In genomic region chr22:46147061-46147460, GRCh38 we compare ENCODE assay signal across 22 cellular contexts. TPM values are rescaled to one million over a fixed set of nuclear protein-coding genes. Genes with fewer than 3 reads are reported as not detected.
DNase-seq lines count a peak whose midpoint lies in the region; ATAC-seq, FAIRE-seq and TF ChIP-seq lines count a peak whose summit lies in the region.
"Had no signal": no experiment of that assay in that cellular context is flagged by ENCODE, and none has a peak within 500 bp of the region (broad histone marks: within the 10 kb centered on the region; RNA-seq: fewer than 3 reads in every experiment).

No MANE protein-coding gene starts in this region.

- no peaks in the 10 kb centered on the region for H4K20me1 ChIP-seq in keratinocyte (ENCODE audit: control insufficient read depth, extremely low read depth, insufficient read depth, low read length)

- H3K27me3 ChIP-seq in left ventricle myocardium inferior (ENCODE audit: low read depth) (no peaks in the 10 kb centered on the region), right cardiac atrium (ENCODE audit: control insufficient read depth, insufficient read depth) (no peaks in the 10 kb centered on the region), keratinocyte (ENCODE audit: control insufficient read depth, extremely low read depth, insufficient read depth, low read length) (peaks cover 23% of the 10 kb centered on the region), parathyroid adenoma (ENCODE audit: control insufficient read depth, insufficient read depth, low read length) (no peaks in the 10 kb centered on the region)

- no peaks in the 10 kb centered on the region for H3K9me3 ChIP-seq in left ventricle myocardium inferior (replicated peaks)
- no peaks in the 10 kb centered on the region for H3K9me3 ChIP-seq in right cardiac atrium (ENCODE audit: control insufficient read depth, low read length)
- H3K9me3 ChIP-seq in keratinocyte (ENCODE audit: control insufficient read depth, low read depth, low read length): no peaks in the 10 kb centered on the region
- no peaks in the 10 kb centered on the region for H3K9me3 ChIP-seq in parathyroid adenoma (ENCODE audit: control insufficient read depth, low read length)
- H3K9me3 ChIP-seq: Caco-2, MG63 had no signal

- H3K9me3 Mint-ChIP-seq in activated CD4-positive, alpha-beta T cell treated with anti-CD3 and anti-CD28 coated beads, Interleukin-2, amount 10 ng/mL, durations not matched to agents 24 days and 14 days: no peaks in the 10 kb centered on the region
- H3K9me3 Mint-ChIP-seq: GM23338 had no signal

- H3K36me3 ChIP-seq in left ventricle myocardium inferior: no peaks in the 10 kb centered on the region
- H3K36me3 ChIP-seq in keratinocyte (ENCODE audit: control insufficient read depth in 2 of 2, extremely low read depth in 1 of 2, insufficient read depth in 2 of 2, low read length in 2 of 2): no peaks in the 10 kb centered on the region
- no peaks in the 10 kb centered on the region for H3K36me3 ChIP-seq in parathyroid adenoma (ENCODE audit: control insufficient read depth, insufficient read depth, low read length)
- H3K36me3 ChIP-seq: MG63 had no signal

- peaks cover 2% of the 10 kb centered on the region for H3K36me3 Mint-ChIP-seq in activated CD4-positive, alpha-beta T cell treated with anti-CD3 and anti-CD28 coated beads, Interleukin-2, amount 10 ng/mL, durations not matched to agents 24 days and 14 days (ENCODE audit: low read depth)
- H3K36me3 Mint-ChIP-seq: CD14-positive monocyte had no signal

- TF ChIP-seq CTCF in left ventricle myocardium inferior (IDR thresholded peaks at IDR 0.05; ENCODE audit: borderline replicate concordance): no peak
- TF ChIP-seq CTCF in keratinocyte (optimal IDR thresholded peaks at IDR 0.05 in 1 of 3, IDR thresholded peaks at IDR 0.05 in 1 of 3, conservative IDR thresholded peaks at IDR 0.05 in 1 of 3; ENCODE audit: extremely low read depth in 1 of 3, insufficient read depth in 2 of 3, low read length in 3 of 3): no peak
- TF ChIP-seq CTCF in parathyroid adenoma (IDR thresholded peaks at IDR 0.05): no peak
- TF ChIP-seq CTCF in lower leg skin (IDR thresholded peaks at IDR 0.05): no peak

- H3K9ac ChIP-seq in keratinocyte (ENCODE audit: control insufficient read depth, extremely low read depth, insufficient read depth, low read length) (no peak overlapping the region), parathyroid adenoma (no peak overlapping the region)

- peaks cover 10% of the 10 kb centered on the region for H3K4me1 Mint-ChIP-seq in activated CD4-positive, alpha-beta T cell treated with anti-CD3 and anti-CD28 coated beads, Interleukin-2, amount 10 ng/mL, durations not matched to agents 24 days and 14 days

- no peaks in the 10 kb centered on the region for H3K79me2 ChIP-seq in keratinocyte (ENCODE audit: control insufficient read depth, insufficient read depth, low read length)
- H3K79me2 ChIP-seq in parathyroid adenoma: no peaks in the 10 kb centered on the region

- peaks cover 38% of the 10 kb centered on the region for H3K27me3 Mint-ChIP-seq in activated CD4-positive, alpha-beta T cell treated with anti-CD3 and anti-CD28 coated beads, Interleukin-2, amount 10 ng/mL, durations not matched to agents 24 days and 14 days

- no peak for ATAC-seq in right cardiac atrium
- ATAC-seq: GM23338, Panc1, Right ventricle myocardium inferior had no signal

- peak; percentile 36 for FAIRE-seq in keratinocyte (lab: Jason Lieb, UNC)
- FAIRE-seq: A204.1 had no signal

- H3K4me1 ChIP-seq in left ventricle myocardium inferior (peaks cover 48% of the 10 kb centered on the region), right cardiac atrium (ENCODE audit: control insufficient read depth, insufficient read depth, low read length) (peaks cover 6% of the 10 kb centered on the region), keratinocyte (ENCODE audit: control insufficient read depth, extremely low read depth, insufficient read depth, low read length) (peaks cover 31% of the 10 kb centered on the region), parathyroid adenoma (peaks cover 13% of the 10 kb centered on the region)

- DNase-seq in left ventricle myocardium inferior (no peak), right cardiac atrium (no peak), keratinocyte (ENCODE audit: low read depth, low spot score) (no peak), ureter (ENCODE audit: low spot score) (peak; percentile 42), lower leg skin (ENCODE audit: low spot score in 2 of 2) (no peak)
- DNase-seq in activated CD4-positive, alpha-beta T cell treated with anti-CD3 and anti-CD28 coated beads for 48 hours: no peak
- DNase-seq in activated CD4-positive, alpha-beta T cell treated with anti-CD3 and anti-CD28 coated beads, Interleukin-2, amount 10 ng/mL, durations not matched to agents 24 days and 14 days: no peak
- DNase-seq: Caco-2, DMS153, EL, IMR-90, Karpas-422, MG63, NCI-H1092 treated with DMSO at 0.1 percent for 48 hours, NCI-H2081 treated with DMSO at 0.1 percent for 48 hours, NCI-H524 had no signal

- H3K4me3 Mint-ChIP-seq in activated CD4-positive, alpha-beta T cell treated with anti-CD3 and anti-CD28 coated beads, Interleukin-2, amount 10 ng/mL, durations not matched to agents 24 days and 14 days: no peak overlapping the region
- H3K4me3 Mint-ChIP-seq: GM23338 had no signal

- no peaks in the 10 kb centered on the region for H3K9me1 ChIP-seq in keratinocyte (ENCODE audit: control insufficient read depth, extremely low read depth, insufficient read depth, low read length)

- dilution Hi-C loops in keratinocyte (cut with MboI; ENCODE audit: extremely low pct_ligation_motif_present, low sequenced_read_pairs): loop anchor here (5.0 kb wide), 1 partner anchor 95 kb away; no protein-coding TSS in a partner anchor

- H3K27ac ChIP-seq in left ventricle myocardium inferior (replicated peaks) (peak overlapping the region; percentile 95), right cardiac atrium (ENCODE audit: low read length) (no peak overlapping the region), keratinocyte (ENCODE audit: control insufficient read depth, insufficient read depth, low read length) (no peak overlapping the region), parathyroid adenoma (peak overlapping the region; percentile 39)

- H2AFZ ChIP-seq in keratinocyte (ENCODE audit: control insufficient read depth, low read length) (no peak overlapping the region), parathyroid adenoma (peak overlapping the region; percentile 48)
- H2AFZ ChIP-seq: GM23338 had no signal

- no peak for TF ChIP-seq POLR2A in lower leg skin (IDR thresholded peaks at IDR 0.05)

- H3K4me3 ChIP-seq in left ventricle myocardium inferior: no peak overlapping the region
- H3K4me3 ChIP-seq in right cardiac atrium (ENCODE audit: low read length): no peak overlapping the region
- H3K4me3 ChIP-seq in keratinocyte (ENCODE audit: control insufficient read depth in 2 of 3, extremely low read depth in 1 of 3, insufficient read depth in 2 of 3, low read depth in 1 of 3, low read length in 3 of 3): no peak overlapping the region
- no peak overlapping the region for H3K4me3 ChIP-seq in parathyroid adenoma (ENCODE audit: low read depth, low read length)
- no peak overlapping the region for H3K4me3 ChIP-seq in lower leg skin (ENCODE audit: low read depth, poor library complexity, severe bottlenecking)
- H3K4me3 ChIP-seq: GM23338, MG63 had no signal

- WGBS in right cardiac atrium: 53% methylated on average over 7 of the region's 7 CpGs
- WGBS in lower leg skin, 2 donors: 59 to 69% methylated on average over 7 of the region's 7 CpGs

- intact Hi-C loops in left ventricle myocardium inferior (cut with micrococcal nuclease) (no loop called here), right cardiac atrium (cut with DNase I) (loop anchor here in 2 of 4 donors (10.0 kb wide), 2 partner anchors 88 to 108 kb away; partner anchors contain the start of gene CDPF1 (in 1 of the 2)), lower leg skin (cut with DNase I; ENCODE audit: low total_unique reads) (no loop called here)
- intact Hi-C loops in activated CD4-positive, alpha-beta T cell treated with anti-CD3 and anti-CD28 coated beads, Interleukin-2, amount 10 ng/mL, durations not matched to agents 24 days and 14 days (cut with micrococcal nuclease): no loop called here

- no peak overlapping the region for H3K4me2 ChIP-seq in keratinocyte (ENCODE audit: control insufficient read depth, extremely low read depth, insufficient read depth, low read depth, low read length)
- H3K4me2 ChIP-seq in parathyroid adenoma (ENCODE audit: low read length): no peak overlapping the region
- H3K4me2 ChIP-seq: GM23338 had no signal

- H3K27ac Mint-ChIP-seq in activated CD4-positive, alpha-beta T cell treated with anti-CD3 and anti-CD28 coated beads, Interleukin-2, amount 10 ng/mL, durations not matched to agents 24 days and 14 days: no peak overlapping the region
- H3K27ac Mint-ChIP-seq: GM23338 had no signal

RNA-seq across cellular contexts. Expression of gene PPARA, which starts 3.3 kb away (rescaled TPM):
- total RNA-seq in left ventricle myocardium inferior (101 TPM), right cardiac atrium (10 to 100 TPM; 63.6 to 85.2 (median 72.7) TPM), ureter (29.1 TPM), lower leg skin (10 to 100 TPM; 27.8 to 58.1 (median 37.8) TPM)
- polyA plus RNA-seq in right cardiac atrium (22.9 TPM), keratinocyte (3.8 to 5.7 TPM (median 4.9 TPM) in 3 replicates)
- 3.0 TPM for polyA plus RNA-seq in keratinocyte (2011; ENCODE audit: low read depth)
- polyA plus RNA-seq in keratinocyte (2011; cell fraction: cytosol; rRNA removed): 4.3 and 5.2 TPM in 2 replicates
- 5.7 TPM in 2 replicates for polyA plus RNA-seq in keratinocyte (2011; cell fraction: nucleus; rRNA removed)
- polyA plus RNA-seq in keratinocyte (2012; ENCODE audit: low replicate concordance): 5.0 and 6.3 TPM in 2 replicates
- 7.1 to 18.8 TPM (median 10.4 TPM) in 3 replicates for polyA minus RNA-seq in keratinocyte
- 10.7 TPM for polyA minus RNA-seq in keratinocyte (2011; cell fraction: cytosol; rRNA and poly(A)+ RNA removed)
- 8.8 and 9.4 TPM in 2 replicates for polyA minus RNA-seq in keratinocyte (2011; cell fraction: nucleus; rRNA and poly(A)+ RNA removed)
- 13.0 and 14.4 TPM in 2 replicates for total RNA-seq in activated CD4-positive, alpha-beta T cell treated with anti-CD3 and anti-CD28 coated beads, Interleukin-2, amount 10 ng/mL, durations not matched to agents 24 days and 14 days

Comparison
In these comparisons a context has a peak if more than half of its experiments do, and no peak if none do; other contexts are left out.
1. H3K27ac ChIP-seq: peak in left ventricle myocardium inferior (single experiment) and parathyroid adenoma (single experiment); none in right cardiac atrium (single experiment) and keratinocyte (single experiment).